In genomic region chr11:848380-848931, GRCh38 we compare ENCODE assay signal across 8 cellular contexts. TPM values are rescaled to one million over a fixed set of nuclear protein-coding genes. Genes with fewer than 3 reads are reported as not detected.
DNase-seq lines count a peak whose midpoint lies in the region; ATAC-seq and TF ChIP-seq lines count a peak whose summit lies in the region.

No MANE protein-coding gene starts in this region.

- no peak overlapping the region for H3K4me3 ChIP-seq in CD4-positive, CD25-positive, alpha-beta regulatory T cell (ENCODE audit: low read depth, low read length)
- H3K4me3 ChIP-seq in HL-60 (replicated peaks; ENCODE audit: insufficient read depth, low read length) (no peak overlapping the region), thoracic aorta (peak overlapping the region; percentile 73)

- peak; percentile 67 to 70 for ATAC-seq in CD4-positive, CD25-positive, alpha-beta regulatory T cell (ENCODE audit: low read depth in 2 of 2)
- ATAC-seq in thoracic aorta (ENCODE audit: insufficient number of reproducible peaks, low FRiP score, low read depth) (no peak), HG02571 (IDR thresholded peaks at IDR 0.05; ENCODE audit: unreplicated experiment) (no peak)

- H3K4me1 Mint-ChIP-seq in CD4-positive, CD25-positive, alpha-beta regulatory T cell, result peaks cover 0 to 19% (median 3%) of the 10 kb centered on the region in 4 donors
- peaks cover 5% of the 10 kb centered on the region for H3K4me1 Mint-ChIP-seq in activated CD4-positive, alpha-beta T cell treated with anti-CD3 and anti-CD28 coated beads, Interleukin-2, amount 10 ng/mL, durations not matched to agents 24 days and 14 days
- peaks cover 53% of the 10 kb centered on the region for H3K4me1 Mint-ChIP-seq in dendritic cell treated with granulocyte-macrophage colony-stimulating factor and Interleukin-4, amounts not matched to agents 40 ng/mL and 50 ng/mL, for 4 days (ENCODE audit: low read depth)

- no peaks in the 10 kb centered on the region for H3K9me3 Mint-ChIP-seq in CD4-positive, CD25-positive, alpha-beta regulatory T cell
- no peaks in the 10 kb centered on the region for H3K9me3 Mint-ChIP-seq in activated CD4-positive, alpha-beta T cell treated with anti-CD3 and anti-CD28 coated beads, Interleukin-2, amount 10 ng/mL, durations not matched to agents 24 days and 14 days
- H3K9me3 Mint-ChIP-seq in dendritic cell treated with granulocyte-macrophage colony-stimulating factor and Interleukin-4, amounts not matched to agents 40 ng/mL and 50 ng/mL, for 4 days, result no peaks in the 10 kb centered on the region

- H3K27me3 ChIP-seq in CD4-positive, CD25-positive, alpha-beta regulatory T cell (ENCODE audit: control insufficient read depth, insufficient read depth, low read length), result no peaks in the 10 kb centered on the region
- peaks cover 11% of the 10 kb centered on the region for H3K27me3 ChIP-seq in HL-60 (ENCODE audit: insufficient read depth, poor library complexity, severe bottlenecking)
- no peaks in the 10 kb centered on the region for H3K27me3 ChIP-seq in thoracic aorta (replicated peaks; ENCODE audit: insufficient read depth)

- no peak overlapping the region for H3K27ac Mint-ChIP-seq in CD4-positive, CD25-positive, alpha-beta regulatory T cell
- no peak overlapping the region for H3K27ac Mint-ChIP-seq in activated CD4-positive, alpha-beta T cell treated with anti-CD3 and anti-CD28 coated beads, Interleukin-2, amount 10 ng/mL, durations not matched to agents 24 days and 14 days
- no peak overlapping the region for H3K27ac Mint-ChIP-seq in dendritic cell treated with granulocyte-macrophage colony-stimulating factor and Interleukin-4, amounts not matched to agents 40 ng/mL and 50 ng/mL, for 4 days

- H3K27ac ChIP-seq in CD4-positive, CD25-positive, alpha-beta regulatory T cell (ENCODE audit: insufficient read depth, low read length, poor library complexity, severe bottlenecking), result no peak overlapping the region
- no peak overlapping the region for H3K27ac ChIP-seq in HL-60 (replicated peaks)
- no peak overlapping the region for H3K27ac ChIP-seq in thoracic aorta

- intact Hi-C loops in activated CD4-positive, alpha-beta T cell treated with anti-CD3 and anti-CD28 coated beads, Interleukin-2, amount 10 ng/mL, durations not matched to agents 24 days and 14 days (cut with micrococcal nuclease), result loop anchor here (1.0 to 2.0 kb wide), 2 partner anchors 62 to 203 kb away; partner anchors contain the start of gene CHID1
- intact Hi-C loops in dendritic cell treated with granulocyte-macrophage colony-stimulating factor and Interleukin-4, amounts not matched to agents 40 ng/mL and 50 ng/mL, for 4 days (cut with micrococcal nuclease), result no loop called here

- peak; percentile 49 to 66 (median 50) for DNase-seq in CD4-positive, CD25-positive, alpha-beta regulatory T cell
- DNase-seq in HL-60 (ENCODE audit: low read depth in 1 of 2, low spot score in 1 of 2) (no peak), midbrain (lab: John Stamatoyannopoulos, UW) (peak; percentile 21), thoracic aorta (ENCODE audit: low spot score) (no peak), DMS153 (lab: John Stamatoyannopoulos, UW) (no peak)
- DNase-seq in activated CD4-positive, alpha-beta T cell treated with anti-CD3 and anti-CD28 coated beads, Interleukin-2, amount 10 ng/mL, durations not matched to agents 24 days and 14 days, result peak; percentile 92

- H3K36me3 ChIP-seq in CD4-positive, CD25-positive, alpha-beta regulatory T cell (ENCODE audit: control insufficient read depth, insufficient read depth, low read length), result no peaks in the 10 kb centered on the region
- H3K36me3 ChIP-seq in thoracic aorta, result no peaks in the 10 kb centered on the region

- peaks cover 27% of the 10 kb centered on the region for H3K4me1 ChIP-seq in CD4-positive, CD25-positive, alpha-beta regulatory T cell (ENCODE audit: control insufficient read depth, insufficient read depth, low read length, poor library complexity, severe bottlenecking)
- H3K4me1 ChIP-seq in thoracic aorta (ENCODE audit: control insufficient read depth in 1 of 2, low read depth in 2 of 2), result peaks cover 35 to 50% of the 10 kb centered on the region in 2 donors

- H3K36me3 Mint-ChIP-seq in CD4-positive, CD25-positive, alpha-beta regulatory T cell, result no peaks in the 10 kb centered on the region
- no peaks in the 10 kb centered on the region for H3K36me3 Mint-ChIP-seq in activated CD4-positive, alpha-beta T cell treated with anti-CD3 and anti-CD28 coated beads, Interleukin-2, amount 10 ng/mL, durations not matched to agents 24 days and 14 days (ENCODE audit: low read depth)
- H3K36me3 Mint-ChIP-seq in dendritic cell treated with granulocyte-macrophage colony-stimulating factor and Interleukin-4, amounts not matched to agents 40 ng/mL and 50 ng/mL, for 4 days (ENCODE audit: low read depth), result peaks cover 81% of the 10 kb centered on the region

- no peaks in the 10 kb centered on the region for H3K9me3 ChIP-seq in CD4-positive, CD25-positive, alpha-beta regulatory T cell (ENCODE audit: control insufficient read depth in 2 of 2, low read length in 2 of 2)
- H3K9me3 ChIP-seq in thoracic aorta, result no peaks in the 10 kb centered on the region

- TF ChIP-seq CTCF in HL-60 (IDR thresholded peaks at IDR 0.05; ENCODE audit: insufficient read depth, low read length), result peak; percentile 83
- TF ChIP-seq CTCF in thoracic aorta (IDR thresholded peaks at IDR 0.05), result peak; percentile 89

- peak overlapping the region in 3 of 4 donors; percentile 43 to 69 (median 61) for H3K4me3 Mint-ChIP-seq in CD4-positive, CD25-positive, alpha-beta regulatory T cell
- H3K4me3 Mint-ChIP-seq in activated CD4-positive, alpha-beta T cell treated with anti-CD3 and anti-CD28 coated beads, Interleukin-2, amount 10 ng/mL, durations not matched to agents 24 days and 14 days, result peak overlapping the region; percentile 73
- peak overlapping the region; percentile 69 for H3K4me3 Mint-ChIP-seq in dendritic cell treated with granulocyte-macrophage colony-stimulating factor and Interleukin-4, amounts not matched to agents 40 ng/mL and 50 ng/mL, for 4 days

- H3K27me3 Mint-ChIP-seq in CD4-positive, CD25-positive, alpha-beta regulatory T cell, result peaks cover 30% of the 10 kb centered on the region
- peaks cover 7% of the 10 kb centered on the region for H3K27me3 Mint-ChIP-seq in activated CD4-positive, alpha-beta T cell treated with anti-CD3 and anti-CD28 coated beads, Interleukin-2, amount 10 ng/mL, durations not matched to agents 24 days and 14 days
- H3K27me3 Mint-ChIP-seq in dendritic cell treated with granulocyte-macrophage colony-stimulating factor and Interleukin-4, amounts not matched to agents 40 ng/mL and 50 ng/mL, for 4 days, result peaks cover 46% of the 10 kb centered on the region

RNA-seq across cellular contexts. Expression of gene TSPAN4, which starts 5.8 kb away (rescaled TPM):
- total RNA-seq in CD4-positive, CD25-positive, alpha-beta regulatory T cell, result 2.2 TPM
- polyA plus RNA-seq in CD4-positive, CD25-positive, alpha-beta regulatory T cell, result 1 to 10 TPM; 1.2 to 1.7 (median 1.4) TPM
- 14.8 and 15.1 TPM in 2 replicates for total RNA-seq in activated CD4-positive, alpha-beta T cell treated with anti-CD3 and anti-CD28 coated beads, Interleukin-2, amount 10 ng/mL, durations not matched to agents 24 days and 14 days
- total RNA-seq in thoracic aorta, result 100 to 1,000 TPM in 1 of 2 donors, 10 to 100 TPM in 1; 55.5 to 107 TPM

RNA-seq across cellular contexts. Expression of gene POLR2L, which starts 6.1 kb away (rescaled TPM):
- 43.1 TPM for total RNA-seq in CD4-positive, CD25-positive, alpha-beta regulatory T cell
- polyA plus RNA-seq in CD4-positive, CD25-positive, alpha-beta regulatory T cell, result 100 to 1,000 TPM in 1 of 4 donors, 10 to 100 TPM in 3; 62.7 to 101 (median 75.3) TPM
- 113 and 117 TPM in 2 replicates for total RNA-seq in activated CD4-positive, alpha-beta T cell treated with anti-CD3 and anti-CD28 coated beads, Interleukin-2, amount 10 ng/mL, durations not matched to agents 24 days and 14 days
- 10 to 100 TPM; 20.8 to 63.0 TPM for total RNA-seq in thoracic aorta

RNA-seq across cellular contexts. Expression of gene CD151, which starts 15.7 kb away (rescaled TPM):
- 20.7 TPM for total RNA-seq in CD4-positive, CD25-positive, alpha-beta regulatory T cell
- polyA plus RNA-seq in CD4-positive, CD25-positive, alpha-beta regulatory T cell, result 10 to 100 TPM in 2 of 4 donors, 1 to 10 TPM in 2; 5.5 to 15.9 (median 8.8) TPM
- 81.0 and 87.3 TPM in 2 replicates for total RNA-seq in activated CD4-positive, alpha-beta T cell treated with anti-CD3 and anti-CD28 coated beads, Interleukin-2, amount 10 ng/mL, durations not matched to agents 24 days and 14 days
- total RNA-seq in thoracic aorta, result 1,000 to 10,000 TPM in 1 of 2 donors, 100 to 1,000 TPM in 1; 532 to 1,455 TPM

RNA-seq across cellular contexts. Expression of gene CRACR2B, which starts 20.7 kb away (rescaled TPM):
- total RNA-seq in CD4-positive, CD25-positive, alpha-beta regulatory T cell, result 1.2 TPM
- polyA plus RNA-seq in CD4-positive, CD25-positive, alpha-beta regulatory T cell, result under 1 TPM in 3 of 4 donors, not detected in 1; 0.11 to 0.24 (median 0.18) TPM
- 1.5 and 3.0 TPM in 2 replicates for total RNA-seq in activated CD4-positive, alpha-beta T cell treated with anti-CD3 and anti-CD28 coated beads, Interleukin-2, amount 10 ng/mL, durations not matched to agents 24 days and 14 days
- 10 to 100 TPM in 1 of 2 donors, 1 to 10 TPM in 1; 9.6 to 11.6 TPM for total RNA-seq in thoracic aorta

RNA-seq across cellular contexts. Expression of gene PNPLA2, which starts 29.7 kb away (rescaled TPM):
- total RNA-seq in CD4-positive, CD25-positive, alpha-beta regulatory T cell, result 195 TPM
- polyA plus RNA-seq in CD4-positive, CD25-positive, alpha-beta regulatory T cell, result 10 to 100 TPM; 23.9 to 28.0 (median 24.6) TPM
- 55.0 and 56.4 TPM in 2 replicates for total RNA-seq in activated CD4-positive, alpha-beta T cell treated with anti-CD3 and anti-CD28 coated beads, Interleukin-2, amount 10 ng/mL, durations not matched to agents 24 days and 14 days
- 100 to 1,000 TPM; 105 to 115 TPM for total RNA-seq in thoracic aorta

Comparison
In these comparisons a context has a peak if more than half of its experiments do, and no peak if none do; other contexts are left out.
1. ATAC-seq: peak in CD4-positive, CD25-positive, alpha-beta regulatory T cell (2 of 2); none in thoracic aorta (single experiment) and HG02571 (single experiment).
2. DNase-seq: peak in CD4-positive, CD25-positive, alpha-beta regulatory T cell (3 of 3), activated CD4-positive, alpha-beta T cell treated with anti-CD3 and anti-CD28 coated beads, Interleukin-2, amount 10 ng/mL, durations not matched to agents 24 days and 14 days (single experiment) and midbrain (single experiment); none in HL-60 (0 of 2), thoracic aorta (single experiment) and DMS153 (single experiment).
3. Peak in every context shown above with its lines, with median percentiles within 50 percentile points of each other: H3K4me3 Mint-ChIP-seq.